In the genomic region with DNA sequence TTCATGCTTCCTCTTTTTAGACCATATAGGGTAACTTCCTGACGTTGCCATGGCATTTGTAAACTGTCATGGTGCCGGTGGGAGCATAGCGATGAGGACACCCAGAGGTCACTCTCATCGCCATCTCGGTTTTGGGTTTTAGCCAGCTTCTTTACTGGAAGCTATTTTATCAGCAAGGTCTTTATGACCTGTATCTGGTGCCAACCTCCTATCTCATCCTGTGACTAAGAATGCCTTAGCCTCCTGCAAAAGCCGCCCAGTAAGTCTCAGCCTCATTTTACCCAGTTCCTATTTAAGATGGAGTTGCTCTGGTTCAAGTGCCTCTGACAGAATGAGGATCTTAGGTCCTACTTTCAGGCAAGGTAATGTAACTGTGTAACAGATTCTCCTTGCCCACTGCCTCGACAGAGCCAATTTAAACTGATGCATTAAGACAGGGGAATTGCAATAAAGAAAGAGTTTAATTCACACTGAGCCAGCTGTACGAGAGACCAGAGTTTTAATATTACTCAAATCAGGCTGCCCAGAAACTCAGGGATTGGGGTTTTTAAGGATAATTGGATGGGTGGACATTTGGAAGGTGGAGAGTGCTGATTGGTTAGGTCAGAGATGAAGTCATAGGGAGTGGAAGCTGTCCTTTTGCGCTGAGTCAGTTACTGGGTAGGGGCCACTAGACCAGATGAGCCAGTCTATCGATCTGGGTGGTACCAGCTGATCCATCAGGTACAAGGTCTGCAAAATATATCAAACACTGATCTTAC, we compare ENCODE assay signal across 1 cellular context.
TF ChIP-seq lines count a peak whose summit lies in the region.

No MANE protein-coding gene starts in this region.

TF ChIP-seq in K562, 482 proteins besides CTCF, POLR2A, EP300 and RAD21 (continued from another document and continues in another):
- TF ChIP-seq NR4A1 (CRISPR knock-in tag; IDR thresholded peaks at IDR 0.05), result no peak
- peak; percentile 96 for TF ChIP-seq NR4A1 (tag; IDR thresholded peaks at IDR 0.05)
- peak; percentile 95 for TF ChIP-seq ZNF175 (CRISPR knock-in tag; IDR thresholded peaks at IDR 0.05; ENCODE audit: low read depth)
- TF ChIP-seq ZNF318 (IDR thresholded peaks at IDR 0.05; ENCODE audit: borderline replicate concordance in 1 of 2, low read depth in 1 of 2), result no peak
- TF ChIP-seq ZFP30 (CRISPR knock-in tag; IDR thresholded peaks at IDR 0.05; ENCODE audit: borderline replicate concordance), result peak; percentile 29; the same call in 1 of the 2 replicates
- TF ChIP-seq ZNF224 (CRISPR knock-in tag; IDR thresholded peaks at IDR 0.05), result no peak
- TF ChIP-seq EWSR1 (IDR thresholded peaks at IDR 0.05; ENCODE audit: borderline replicate concordance, low read depth, partially characterized antibody), result no peak
- peak; percentile 98 for TF ChIP-seq HDAC8 (tag; IDR thresholded peaks at IDR 0.05)
- no peak for TF ChIP-seq RBM14 (IDR thresholded peaks at IDR 0.05; ENCODE audit: borderline replicate concordance, insufficient read depth, low read depth, low read length)
- TF ChIP-seq RFX1 (IDR thresholded peaks at IDR 0.05), result peak; percentile 89
- TF ChIP-seq JUND (IDR thresholded peaks at IDR 0.05; ENCODE audit: borderline replicate concordance, low read depth, low read length), result no peak
- TF ChIP-seq JUND (tag; IDR thresholded peaks at IDR 0.05; ENCODE audit: borderline replicate concordance, low read depth, low read length), result 0 out of 3 replicates have a peak, but pooled peaks have one; percentile 37
- no peak for TF ChIP-seq ZNF121 (CRISPR knock-in tag; conservative IDR thresholded peaks at IDR 0.05)
- TF ChIP-seq, protein P1, sequence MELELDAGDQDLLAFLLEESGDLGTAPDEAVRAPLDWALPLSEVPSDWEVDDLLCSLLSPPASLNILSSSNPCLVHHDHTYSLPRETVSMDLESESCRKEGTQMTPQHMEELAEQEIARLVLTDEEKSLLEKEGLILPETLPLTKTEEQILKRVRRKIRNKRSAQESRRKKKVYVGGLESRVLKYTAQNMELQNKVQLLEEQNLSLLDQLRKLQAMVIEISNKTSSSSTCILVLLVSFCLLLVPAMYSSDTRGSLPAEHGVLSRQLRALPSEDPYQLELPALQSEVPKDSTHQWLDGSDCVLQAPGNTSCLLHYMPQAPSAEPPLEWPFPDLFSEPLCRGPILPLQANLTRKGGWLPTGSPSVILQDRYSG (tag; conservative IDR thresholded peaks at IDR 0.05; ENCODE audit: low read depth), result peak; percentile 94
- peak; percentile 64 for TF ChIP-seq NFIC (IDR thresholded peaks at IDR 0.05)
- no peak for TF ChIP-seq HNRNPH1 (optimal IDR thresholded peaks at IDR 0.05; ENCODE audit: low read depth, low read length)
- TF ChIP-seq HDAC3 (IDR thresholded peaks at IDR 0.05; ENCODE audit: borderline replicate concordance, partially characterized antibody), result no peak
- peak; percentile 97 for TF ChIP-seq PYGO2 (tag; IDR thresholded peaks at IDR 0.05)
- TF ChIP-seq, protein P2, sequence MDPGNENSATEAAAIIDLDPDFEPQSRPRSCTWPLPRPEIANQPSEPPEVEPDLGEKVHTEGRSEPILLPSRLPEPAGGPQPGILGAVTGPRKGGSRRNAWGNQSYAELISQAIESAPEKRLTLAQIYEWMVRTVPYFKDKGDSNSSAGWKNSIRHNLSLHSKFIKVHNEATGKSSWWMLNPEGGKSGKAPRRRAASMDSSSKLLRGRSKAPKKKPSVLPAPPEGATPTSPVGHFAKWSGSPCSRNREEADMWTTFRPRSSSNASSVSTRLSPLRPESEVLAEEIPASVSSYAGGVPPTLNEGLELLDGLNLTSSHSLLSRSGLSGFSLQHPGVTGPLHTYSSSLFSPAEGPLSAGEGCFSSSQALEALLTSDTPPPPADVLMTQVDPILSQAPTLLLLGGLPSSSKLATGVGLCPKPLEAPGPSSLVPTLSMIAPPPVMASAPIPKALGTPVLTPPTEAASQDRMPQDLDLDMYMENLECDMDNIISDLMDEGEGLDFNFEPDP (CRISPR knock-in tag; IDR thresholded peaks at IDR 0.05), result no peak
- 0 out of 2 replicates have a peak, but pooled peaks have one; percentile 15 for TF ChIP-seq ETV1 (tag; conservative IDR thresholded peaks at IDR 0.05; ENCODE audit: low read depth)
- no peak for TF ChIP-seq CAMTA2 (CRISPR knock-in tag; conservative IDR thresholded peaks at IDR 0.05)
- no peak for TF ChIP-seq PHF21A (IDR thresholded peaks at IDR 0.05; ENCODE audit: borderline replicate concordance, low read depth)
- TF ChIP-seq RBM25 (IDR thresholded peaks at IDR 0.05; ENCODE audit: low read depth, low read length, severe bottlenecking), result no peak
- TF ChIP-seq FOXJ3 (CRISPR knock-in tag; IDR thresholded peaks at IDR 0.05), result no peak
- TF ChIP-seq PTTG1 (tag; IDR thresholded peaks at IDR 0.05; ENCODE audit: low read depth), result peak; percentile 93
- TF ChIP-seq ZBTB11 (CRISPR knock-in tag; IDR thresholded peaks at IDR 0.05), result peak in 1 of 3 experiments; percentile 76; a peak in 2 of 6 replicates
- peak; percentile 57 for TF ChIP-seq VEZF1 (CRISPR knock-in tag; IDR thresholded peaks at IDR 0.05)
- TF ChIP-seq, protein P3, sequence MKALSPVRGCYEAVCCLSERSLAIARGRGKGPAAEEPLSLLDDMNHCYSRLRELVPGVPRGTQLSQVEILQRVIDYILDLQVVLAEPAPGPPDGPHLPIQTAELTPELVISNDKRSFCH (CRISPR knock-in tag; IDR thresholded peaks at IDR 0.05), result no peak
- TF ChIP-seq, protein P3 (tag; IDR thresholded peaks at IDR 0.05), result peak; percentile 81
- no peak for TF ChIP-seq HES1 (IDR thresholded peaks at IDR 0.05; ENCODE audit: low read depth)
- no peak for TF ChIP-seq RFX5 (IDR thresholded peaks at IDR 0.05; ENCODE audit: low read depth, low read length)
- TF ChIP-seq MTA1 (IDR thresholded peaks at IDR 0.05; ENCODE audit: borderline replicate concordance), result no peak
- peak; percentile 42 for TF ChIP-seq MAFG (tag; conservative IDR thresholded peaks at IDR 0.05)
- no peak for TF ChIP-seq ZNF146 (CRISPR knock-in tag; IDR thresholded peaks at IDR 0.05; ENCODE audit: unreplicated experiment)
- peak; percentile 94 for TF ChIP-seq ZNF197 (CRISPR knock-in tag; IDR thresholded peaks at IDR 0.05; ENCODE audit: low read depth)
- TF ChIP-seq, protein P4, sequence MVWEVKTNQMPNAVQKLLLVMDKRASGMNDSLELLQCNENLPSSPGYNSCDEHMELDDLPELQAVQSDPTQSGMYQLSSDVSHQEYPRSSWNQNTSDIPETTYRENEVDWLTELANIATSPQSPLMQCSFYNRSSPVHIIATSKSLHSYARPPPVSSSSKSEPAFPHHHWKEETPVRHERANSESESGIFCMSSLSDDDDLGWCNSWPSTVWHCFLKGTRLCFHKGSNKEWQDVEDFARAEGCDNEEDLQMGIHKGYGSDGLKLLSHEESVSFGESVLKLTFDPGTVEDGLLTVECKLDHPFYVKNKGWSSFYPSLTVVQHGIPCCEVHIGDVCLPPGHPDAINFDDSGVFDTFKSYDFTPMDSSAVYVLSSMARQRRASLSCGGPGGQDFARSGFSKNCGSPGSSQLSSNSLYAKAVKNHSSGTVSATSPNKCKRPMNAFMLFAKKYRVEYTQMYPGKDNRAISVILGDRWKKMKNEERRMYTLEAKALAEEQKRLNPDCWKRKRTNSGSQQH (CRISPR knock-in tag; IDR thresholded peaks at IDR 0.05), result peak; percentile 84; the same call in 1 of the 2 replicates
- peak; percentile 33; the same call in 1 of the 2 replicates for TF ChIP-seq FOSL1 (tag; conservative IDR thresholded peaks at IDR 0.05)
- TF ChIP-seq ZNF512 (tag; IDR thresholded peaks at IDR 0.05), result no peak
